ENCODE assay signal across 8 cellular contexts in the genomic region with DNA sequence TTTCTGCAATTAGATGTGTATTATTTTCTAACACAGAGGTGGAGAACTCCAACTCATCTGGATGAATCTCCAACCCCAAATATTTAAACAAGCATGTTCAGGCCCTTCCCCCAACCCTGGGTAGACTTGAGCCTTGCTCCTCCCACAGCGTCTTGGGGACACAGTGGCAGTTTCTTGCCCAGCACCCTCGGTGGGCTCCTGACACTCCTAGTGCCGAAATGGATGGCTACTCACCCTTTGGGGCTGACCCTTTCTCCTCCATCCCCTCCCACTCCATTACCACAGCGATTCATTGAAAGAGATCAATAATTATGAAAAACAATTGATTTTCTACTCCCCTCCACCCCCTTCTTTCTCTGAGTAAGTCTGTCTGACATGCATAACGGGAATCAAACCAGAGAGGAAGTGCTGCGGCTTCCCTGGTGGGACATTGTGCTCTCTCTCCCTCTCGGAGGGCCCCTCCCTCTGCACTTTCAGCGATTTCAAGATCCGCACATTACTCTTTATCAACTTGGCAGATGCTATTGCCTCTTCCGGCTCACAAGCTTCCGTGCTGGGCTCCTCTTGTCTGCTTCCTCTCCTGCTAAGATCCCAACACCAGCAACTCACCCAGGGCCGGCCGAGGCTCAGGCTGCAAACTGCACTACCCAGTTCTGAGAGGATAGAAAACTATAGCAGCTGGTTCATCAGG.
DNase-seq lines count a peak whose midpoint lies in the region; ATAC-seq and TF ChIP-seq lines count a peak whose summit lies in the region.

No MANE protein-coding gene starts in this region.

- TF ChIP-seq POLR2A in esophagus muscularis mucosa (IDR thresholded peaks at IDR 0.05; ENCODE audit: low read depth) = no peak

- peaks cover 0 to 10% (median 0%) of the 10 kb centered on the region in 4 donors for H3K27me3 ChIP-seq in esophagus muscularis mucosa

- peaks cover 0 to 8% (median 3%) of the 10 kb centered on the region in 4 donors for H3K4me1 ChIP-seq in esophagus muscularis mucosa

- no peak overlapping the region for H3K27ac Mint-ChIP-seq in HFFc6

- no peaks in the 10 kb centered on the region for H3K36me3 ChIP-seq in esophagus muscularis mucosa

- intact Hi-C loops in esophagus muscularis mucosa (cut with DNase I) = no loop called here

- H3K27ac ChIP-seq in coronary artery (peak overlapping the region in 1 of 2 donors; percentile 51), esophagus muscularis mucosa (replicated peaks in 1 of 4) (no peak overlapping the region)

- no peak for ATAC-seq in GM21576 (IDR thresholded peaks at IDR 0.05; ENCODE audit: unreplicated experiment)

- no peaks in the 10 kb centered on the region for H3K9me3 ChIP-seq in esophagus muscularis mucosa

- H3K9me3 Mint-ChIP-seq in HFFc6 = no peaks in the 10 kb centered on the region; the same call in 1 of the 2 replicates

- peak overlapping the region; percentile 47; the same call in 1 of the 2 replicates for H3K4me3 Mint-ChIP-seq in HFFc6

- WGBS in esophagus muscularis mucosa = 13% methylated on average over 13 of the region's 13 CpGs

- H3K4me1 Mint-ChIP-seq in HFFc6 (ENCODE audit: low read depth) = peaks cover 19% of the 10 kb centered on the region

- DNase-seq in HFFc6 = no peak
- peak; percentile 7 for DNase-seq in T-helper 9 cell
- no peak for DNase-seq in coronary artery (ENCODE audit: low spot score)
- DNase-seq in myocyte (ENCODE audit: low read depth) = peak; percentile 6
- peak; percentile 20 for DNase-seq in superior temporal gyrus (ENCODE audit: extremely low spot score)
- no peak for DNase-seq in esophagus muscularis mucosa (ENCODE audit: extremely low spot score)
- no peak for DNase-seq in NCI-H2029 treated with DMSO at 0.1 percent for 48 hours (lab: John Stamatoyannopoulos, UW)

- peaks cover 26% of the 10 kb centered on the region for H3K27me3 Mint-ChIP-seq in HFFc6 (ENCODE audit: insufficient read depth)

- no peaks in the 10 kb centered on the region for H3K36me3 Mint-ChIP-seq in HFFc6 (ENCODE audit: low read depth)

- TF ChIP-seq CTCF in HFFc6 (IDR thresholded peaks at IDR 0.05) (no peak), coronary artery (IDR thresholded peaks at IDR 0.05) (no peak), esophagus muscularis mucosa (IDR thresholded peaks at IDR 0.05) (no peak)

- no peak for TF ChIP-seq EP300 in esophagus muscularis mucosa (IDR thresholded peaks at IDR 0.05)

- H3K4me3 ChIP-seq in coronary artery (peak overlapping the region; percentile 44), esophagus muscularis mucosa (peak overlapping the region in 1 of 4 donors; percentile 28)

Comparison
In these comparisons a context has a peak if more than half of its experiments do, and no peak if none do; other contexts are left out.
1. DNase-seq: peak in T-helper 9 cell (single experiment), myocyte (single experiment) and superior temporal gyrus (single experiment); none in HFFc6 (single experiment), coronary artery (single experiment), esophagus muscularis mucosa (single experiment) and NCI-H2029 treated with DMSO at 0.1 percent for 48 hours (single experiment).